In the genomic region with DNA sequence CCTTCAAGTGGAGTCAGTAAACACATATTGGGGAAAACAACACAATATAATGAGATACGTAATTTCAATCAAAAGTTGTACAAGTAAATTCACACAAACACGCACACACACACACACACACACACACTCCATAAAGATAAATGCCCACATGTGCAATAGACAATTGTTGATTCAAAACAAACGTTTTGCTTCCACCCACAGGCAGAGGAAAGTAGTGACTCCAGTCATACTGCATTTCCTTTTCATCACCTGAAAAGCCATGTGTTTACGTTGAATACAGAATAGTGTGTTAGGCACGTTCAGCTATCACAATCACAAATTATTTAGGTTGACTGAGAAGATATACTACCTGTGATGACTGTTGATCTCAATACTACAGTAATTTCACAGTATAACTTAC, we compare ENCODE assay signal across 12 cellular contexts.
A peak's percentile ranks its signal among the peaks of the same experiment; 100 is the strongest.
DNase-seq lines count a peak whose midpoint lies in the region; ATAC-seq and TF ChIP-seq lines count a peak whose summit lies in the region.
"Had no signal": no experiment of that assay in that cellular context is flagged by ENCODE, and none has a peak within 500 bp of the region (broad histone marks: within the 10 kb centered on the region; RNA-seq: fewer than 3 reads in every experiment).

No MANE protein-coding gene starts in this region.

- intact Hi-C loops in OCI-LY7 (cut with micrococcal nuclease; ENCODE audit: unreplicated experiment): no loop called here
- intact Hi-C loops in CD14-positive monocyte (cut with micrococcal nuclease): no loop called here
- intact Hi-C loops in natural killer cell (cut with micrococcal nuclease): no loop called here

- POLR2A ChIA-PET in OCI-LY7 (lab: Charles Lee): interaction anchor here (0.5 to 0.6 kb wide), 2 partner anchors 160 to 628 kb away, joined by 3 to 4 read pairs; no protein-coding TSS in a partner anchor

- H3K27me3 Mint-ChIP-seq in CD14-positive monocyte (ENCODE audit: low read depth in 3 of 3) (peaks cover 0 to 1% (median 0%) of the 10 kb centered on the region in 3 donors), natural killer cell (ENCODE audit: low read depth in 2 of 2) (no peaks in the 10 kb centered on the region)

- no peak overlapping the region for H2AFZ ChIP-seq in OCI-LY7 (ENCODE audit: low read length)

- H3K4me2 ChIP-seq in OCI-LY7 (ENCODE audit: low read length): no peak overlapping the region

- no peaks in the 10 kb centered on the region for H3K36me3 Mint-ChIP-seq in CD14-positive monocyte
- no peaks in the 10 kb centered on the region for H3K36me3 Mint-ChIP-seq in natural killer cell

- H3K9me2 ChIP-seq in OCI-LY7 (ENCODE audit: insufficient read depth, low read length): no peaks in the 10 kb centered on the region

- 0 out of 2 replicates have a peak, but pooled peaks have one; percentile 32 for TF ChIP-seq CTCF in OCI-LY7 (conservative IDR thresholded peaks at IDR 0.05; ENCODE audit: low read length)
- peak; percentile 71 for TF ChIP-seq CTCF in epithelial cell of esophagus (IDR thresholded peaks at IDR 0.05; ENCODE audit: insufficient read depth, low read depth, low read length, missing control alignments)
- no peak for TF ChIP-seq CTCF in CD14-positive monocyte (IDR thresholded peaks at IDR 0.05)
- no peak for TF ChIP-seq CTCF in natural killer cell (IDR thresholded peaks at IDR 0.05)

- no peaks in the 10 kb centered on the region for H3K9me3 ChIP-seq in OCI-LY7 (ENCODE audit: low read length)
- H3K9me3 ChIP-seq: neutrophil had no signal

- ATAC-seq in HG02759 (IDR thresholded peaks at IDR 0.05; ENCODE audit: unreplicated experiment) (no peak), GM18511 (IDR thresholded peaks at IDR 0.05; ENCODE audit: unreplicated experiment) (no peak), natural killer cell (no peak)

- DNase-seq in ACHN (peak; percentile 39), H4 (ENCODE audit: low spot score) (peak; percentile 26), OCI-LY7 (ENCODE audit: low spot score) (no peak), epithelial cell of esophagus (ENCODE audit: low read depth) (peak; percentile 68), CD14-positive monocyte (ENCODE audit: low spot score) (no peak), natural killer cell (no peak)
- DNase-seq: activated gamma-delta T cell treated with Interleukin-2 at 50 U/mL for 16 hours; dorsolateral prefrontal cortex; stimulated activated CD4-positive, alpha-beta T cell treated with anti-CD3 and anti-CD28 coated beads, Interleukin-4, amount 100 ng/mL, for 1 hour had no signal

- H3K79me2 ChIP-seq in OCI-LY7 (ENCODE audit: insufficient read depth, low read depth, low read length): no peaks in the 10 kb centered on the region

- H3K4me1 Mint-ChIP-seq in CD14-positive monocyte (no peaks in the 10 kb centered on the region), natural killer cell (no peaks in the 10 kb centered on the region)

- no peak overlapping the region for H3K4me3 Mint-ChIP-seq in CD14-positive monocyte
- no peak overlapping the region for H3K4me3 Mint-ChIP-seq in natural killer cell

- BruUV-seq in OCI-LY7 (replicated peaks; lab: Mats Ljungman, UMichigan): no TSS peak

- no peaks in the 10 kb centered on the region for H3K36me3 ChIP-seq in OCI-LY7 (ENCODE audit: insufficient read depth, low read length)
- H3K36me3 ChIP-seq: neutrophil had no signal

- CTCF ChIA-PET in OCI-LY7 (lab: Charles Lee; ENCODE audit: unreplicated experiment): no interaction called here

- H3K9me3 Mint-ChIP-seq in CD14-positive monocyte: no peaks in the 10 kb centered on the region
- H3K9me3 Mint-ChIP-seq in natural killer cell: peaks cover 2 to 8% of the 10 kb centered on the region in 2 donors

- H3K27ac ChIP-seq in OCI-LY7 (ENCODE audit: low read depth, low read length, poor library complexity, severe bottlenecking): no peak overlapping the region
- H3K27ac ChIP-seq: dorsolateral prefrontal cortex, neutrophil had no signal

- H3K4me1 ChIP-seq in OCI-LY7 (ENCODE audit: insufficient read depth, low read length, poor library complexity, severe bottlenecking): no peaks in the 10 kb centered on the region

- H3K4me3 ChIP-seq in OCI-LY7 (ENCODE audit: low read depth, low read length, poor library complexity, severe bottlenecking) (no peak overlapping the region), epithelial cell of esophagus (ENCODE audit: low read length) (no peak overlapping the region)
- H3K4me3 ChIP-seq: dorsolateral prefrontal cortex had no signal

- no peak overlapping the region for H3K27ac Mint-ChIP-seq in CD14-positive monocyte
- H3K27ac Mint-ChIP-seq in natural killer cell: no peak overlapping the region

- in situ Hi-C loops in ACHN (cut with HindIII; ENCODE audit: low pct_ligation_motif_present, low pct_unique_long_range_greater_than_20kb, low sequenced_read_pairs): no loop called here

- no peaks in the 10 kb centered on the region for H4K20me1 ChIP-seq in OCI-LY7 (ENCODE audit: insufficient read depth, low read length)

Comparison
In these comparisons a context has a peak if more than half of its experiments do, and no peak if none do; other contexts are left out.
1. DNase-seq: peak in ACHN (single experiment), H4 (single experiment) and epithelial cell of esophagus (single experiment); none in OCI-LY7 (single experiment), CD14-positive monocyte (single experiment) and natural killer cell (single experiment).
2. CTCF ChIP-seq: peak in OCI-LY7 (single experiment) and epithelial cell of esophagus (single experiment); none in CD14-positive monocyte (single experiment) and natural killer cell (single experiment).